1 cellular context compared by ENCODE assay signal in the genomic region with DNA sequence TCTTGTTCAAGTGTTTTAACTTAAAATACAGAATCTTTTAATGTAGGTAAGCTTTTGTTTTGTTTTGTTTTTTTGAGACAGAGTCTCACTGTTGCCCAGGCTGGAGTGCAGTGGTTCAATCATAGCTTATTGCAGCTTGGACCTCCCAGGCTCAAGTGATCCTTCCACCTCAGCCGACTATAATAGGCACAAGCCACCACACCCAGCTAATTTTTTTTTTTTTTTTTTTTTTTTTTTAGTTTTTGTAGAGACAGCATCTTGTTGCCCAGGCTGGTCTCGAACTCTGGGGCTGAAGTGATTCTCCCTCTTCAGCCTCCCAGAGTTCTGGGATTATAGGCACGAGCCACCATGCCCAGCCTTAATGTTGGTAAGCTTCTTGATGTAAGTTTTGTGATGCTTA.
TF ChIP-seq lines count a peak whose summit lies in the region.

No MANE protein-coding gene starts in this region.

TF ChIP-seq in HCT116, 20 proteins besides CTCF, POLR2A, EP300 and RAD21 (continued from another document):
- TF ChIP-seq, protein P1, sequence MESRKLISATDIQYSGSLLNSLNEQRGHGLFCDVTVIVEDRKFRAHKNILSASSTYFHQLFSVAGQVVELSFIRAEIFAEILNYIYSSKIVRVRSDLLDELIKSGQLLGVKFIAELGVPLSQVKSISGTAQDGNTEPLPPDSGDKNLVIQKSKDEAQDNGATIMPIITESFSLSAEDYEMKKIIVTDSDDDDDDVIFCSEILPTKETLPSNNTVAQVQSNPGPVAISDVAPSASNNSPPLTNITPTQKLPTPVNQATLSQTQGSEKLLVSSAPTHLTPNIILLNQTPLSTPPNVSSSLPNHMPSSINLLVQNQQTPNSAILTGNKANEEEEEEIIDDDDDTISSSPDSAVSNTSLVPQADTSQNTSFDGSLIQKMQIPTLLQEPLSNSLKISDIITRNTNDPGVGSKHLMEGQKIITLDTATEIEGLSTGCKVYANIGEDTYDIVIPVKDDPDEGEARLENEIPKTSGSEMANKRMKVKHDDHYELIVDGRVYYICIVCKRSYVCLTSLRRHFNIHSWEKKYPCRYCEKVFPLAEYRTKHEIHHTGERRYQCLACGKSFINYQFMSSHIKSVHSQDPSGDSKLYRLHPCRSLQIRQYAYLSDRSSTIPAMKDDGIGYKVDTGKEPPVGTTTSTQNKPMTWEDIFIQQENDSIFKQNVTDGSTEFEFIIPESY (IDR thresholded peaks at IDR 0.05; ENCODE audit: extremely low read depth, insufficient replicate concordance, low read length), result no peak
- TF ChIP-seq FOSL1 (IDR thresholded peaks at IDR 0.05; ENCODE audit: low read depth) (no peak), ELF1 (IDR thresholded peaks at IDR 0.05; ENCODE audit: borderline replicate concordance, low read depth) (no peak), SP1 (IDR thresholded peaks at IDR 0.05; ENCODE audit: low read depth) (no peak), TCF7L2 (IDR thresholded peaks at IDR 0.05; ENCODE audit: borderline replicate concordance, extremely low read depth, insufficient read depth, insufficient read length) (no peak), JUND (IDR thresholded peaks at IDR 0.05) (no peak), SIN3A (IDR thresholded peaks at IDR 0.05; ENCODE audit: low read depth) (no peak), SRF (IDR thresholded peaks at IDR 0.05; ENCODE audit: low read depth) (no peak), ZFX (IDR thresholded peaks at IDR 0.05) (no peak), POLR2AphosphoS5 (IDR thresholded peaks at IDR 0.05; ENCODE audit: low read depth, low read length) (no peak), ZNF274 (IDR thresholded peaks at IDR 0.05; ENCODE audit: low read depth, low read length) (no peak), EZH2phosphoT487 (IDR thresholded peaks at IDR 0.05; ENCODE audit: borderline replicate concordance) (no peak), CEBPB (IDR thresholded peaks at IDR 0.05; ENCODE audit: low read depth) (no peak), EZH2 (IDR thresholded peaks at IDR 0.05) (no peak)
- TF ChIP-seq, protein P2, sequence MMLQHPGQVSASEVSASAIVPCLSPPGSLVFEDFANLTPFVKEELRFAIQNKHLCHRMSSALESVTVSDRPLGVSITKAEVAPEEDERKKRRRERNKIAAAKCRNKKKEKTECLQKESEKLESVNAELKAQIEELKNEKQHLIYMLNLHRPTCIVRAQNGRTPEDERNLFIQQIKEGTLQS (IDR thresholded peaks at IDR 0.05), result no peak
- TF ChIP-seq, protein P3, sequence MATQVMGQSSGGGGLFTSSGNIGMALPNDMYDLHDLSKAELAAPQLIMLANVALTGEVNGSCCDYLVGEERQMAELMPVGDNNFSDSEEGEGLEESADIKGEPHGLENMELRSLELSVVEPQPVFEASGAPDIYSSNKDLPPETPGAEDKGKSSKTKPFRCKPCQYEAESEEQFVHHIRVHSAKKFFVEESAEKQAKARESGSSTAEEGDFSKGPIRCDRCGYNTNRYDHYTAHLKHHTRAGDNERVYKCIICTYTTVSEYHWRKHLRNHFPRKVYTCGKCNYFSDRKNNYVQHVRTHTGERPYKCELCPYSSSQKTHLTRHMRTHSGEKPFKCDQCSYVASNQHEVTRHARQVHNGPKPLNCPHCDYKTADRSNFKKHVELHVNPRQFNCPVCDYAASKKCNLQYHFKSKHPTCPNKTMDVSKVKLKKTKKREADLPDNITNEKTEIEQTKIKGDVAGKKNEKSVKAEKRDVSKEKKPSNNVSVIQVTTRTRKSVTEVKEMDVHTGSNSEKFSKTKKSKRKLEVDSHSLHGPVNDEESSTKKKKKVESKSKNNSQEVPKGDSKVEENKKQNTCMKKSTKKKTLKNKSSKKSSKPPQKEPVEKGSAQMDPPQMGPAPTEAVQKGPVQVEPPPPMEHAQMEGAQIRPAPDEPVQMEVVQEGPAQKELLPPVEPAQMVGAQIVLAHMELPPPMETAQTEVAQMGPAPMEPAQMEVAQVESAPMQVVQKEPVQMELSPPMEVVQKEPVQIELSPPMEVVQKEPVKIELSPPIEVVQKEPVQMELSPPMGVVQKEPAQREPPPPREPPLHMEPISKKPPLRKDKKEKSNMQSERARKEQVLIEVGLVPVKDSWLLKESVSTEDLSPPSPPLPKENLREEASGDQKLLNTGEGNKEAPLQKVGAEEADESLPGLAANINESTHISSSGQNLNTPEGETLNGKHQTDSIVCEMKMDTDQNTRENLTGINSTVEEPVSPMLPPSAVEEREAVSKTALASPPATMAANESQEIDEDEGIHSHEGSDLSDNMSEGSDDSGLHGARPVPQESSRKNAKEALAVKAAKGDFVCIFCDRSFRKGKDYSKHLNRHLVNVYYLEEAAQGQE (IDR thresholded peaks at IDR 0.05; ENCODE audit: low read depth), result no peak
